In genomic region chr3:41117398-41117870, GRCh38 we compare ENCODE assay signal across 8 cellular contexts.
DNase-seq lines count a peak whose midpoint lies in the region; ATAC-seq and TF ChIP-seq lines count a peak whose summit lies in the region.

No MANE protein-coding gene starts in this region.

- intact Hi-C loops in Calu3 (cut with micrococcal nuclease; ENCODE audit: unreplicated experiment): loop anchor here (5.0 kb wide), 1 partner anchor 85 kb away; no protein-coding TSS in a partner anchor
- intact Hi-C loops in adrenal gland (cut with DNase I): no loop called here

- H3K36me3 ChIP-seq in adrenal gland (replicated peaks in 1 of 2) (no peaks in the 10 kb centered on the region), WERI-Rb-1 (no peaks in the 10 kb centered on the region)

- no peak overlapping the region for H3K4me3 Mint-ChIP-seq in Calu3 (ENCODE audit: low read depth, unreplicated experiment)

- peaks cover 26% of the 10 kb centered on the region for H3K4me1 Mint-ChIP-seq in Calu3 (ENCODE audit: low read depth, unreplicated experiment)

- H3K27ac Mint-ChIP-seq in Calu3 (ENCODE audit: unreplicated experiment): peak overlapping the region; percentile 44

- H3K27me3 ChIP-seq in adrenal gland (no peaks in the 10 kb centered on the region), WERI-Rb-1 (ENCODE audit: insufficient read depth, low read depth, severe bottlenecking) (no peaks in the 10 kb centered on the region)

- peaks cover 2% of the 10 kb centered on the region for H3K9me3 Mint-ChIP-seq in Calu3 (ENCODE audit: low read depth, unreplicated experiment)

- no peak for TF ChIP-seq POLR2A in adrenal gland (IDR thresholded peaks at IDR 0.05)

- DNase-seq in Calu3 (peak; percentile 91), HUDEP-2 (lab: John Stamatoyannopoulos, UW; ENCODE audit: unreplicated experiment in 76 of 76) (peak in 73 of 76 experiments; percentile 6 to 81 (median 64)), T-helper 1 cell (peak; percentile 51 to 94 (median 69)), adrenal gland (peak; percentile 71 to 93 (median 83)), hepatic stellate cell (ENCODE audit: low spot score) (peak; percentile 38), WERI-Rb-1 (no peak)
- DNase-seq in stimulated activated CD4-positive, alpha-beta T cell treated with anti-CD3 and anti-CD28 coated beads, Interleukin-12 subunit alpha, Interleukin-12 subunit beta, amount 100 ng/mL, for 48 hours (ENCODE audit: low read depth in 2 of 3, low spot score in 1 of 3): peak; percentile 73 to 84 (median 81)

- peaks cover 6% of the 10 kb centered on the region for H3K36me3 Mint-ChIP-seq in Calu3 (ENCODE audit: insufficient read depth, unreplicated experiment)

- H3K27ac ChIP-seq in adrenal gland (peak overlapping the region in 1 of 5 donors; percentile 82), WERI-Rb-1 (no peak overlapping the region)

- H3K4me3 ChIP-seq in adrenal gland: no peak overlapping the region
- no peak overlapping the region for H3K4me3 ChIP-seq in WERI-Rb-1 (ENCODE audit: low read depth, low read length)

- peaks cover 0 to 5% of the 10 kb centered on the region in 2 donors for H3K4me1 ChIP-seq in adrenal gland (replicated peaks in 1 of 2)

- no TSS peak for BruUV-seq in Calu3 (replicated peaks; lab: Mats Ljungman, UMichigan)

- H3K9me3 ChIP-seq in adrenal gland (replicated peaks in 1 of 3): no peaks in the 10 kb centered on the region
- H3K9me3 ChIP-seq in WERI-Rb-1 (ENCODE audit: severe bottlenecking): no peaks in the 10 kb centered on the region

- ATAC-seq in GM21447 (IDR thresholded peaks at IDR 0.05; ENCODE audit: unreplicated experiment): peak; percentile 93

- CTCF ChIA-PET in Calu3 (lab: Charles Lee): no interaction called here

- peaks cover 23% of the 10 kb centered on the region for H3K27me3 Mint-ChIP-seq in Calu3 (ENCODE audit: unreplicated experiment)

- WGBS in adrenal gland, 4 donors: 40 to 58% (median 52%) methylated on average over 9 to 15 of the region's 15 CpGs

- TF ChIP-seq CTCF in Calu3 (IDR thresholded peaks at IDR 0.05; ENCODE audit: unreplicated experiment): no peak
- TF ChIP-seq CTCF in adrenal gland (IDR thresholded peaks at IDR 0.05): peak in 1 of 6 experiments; percentile 0
- TF ChIP-seq CTCF in WERI-Rb-1 (IDR thresholded peaks at IDR 0.05; ENCODE audit: low read depth, low read length): no peak
